ENCODE assay signal across 12 cellular contexts in the genomic region with DNA sequence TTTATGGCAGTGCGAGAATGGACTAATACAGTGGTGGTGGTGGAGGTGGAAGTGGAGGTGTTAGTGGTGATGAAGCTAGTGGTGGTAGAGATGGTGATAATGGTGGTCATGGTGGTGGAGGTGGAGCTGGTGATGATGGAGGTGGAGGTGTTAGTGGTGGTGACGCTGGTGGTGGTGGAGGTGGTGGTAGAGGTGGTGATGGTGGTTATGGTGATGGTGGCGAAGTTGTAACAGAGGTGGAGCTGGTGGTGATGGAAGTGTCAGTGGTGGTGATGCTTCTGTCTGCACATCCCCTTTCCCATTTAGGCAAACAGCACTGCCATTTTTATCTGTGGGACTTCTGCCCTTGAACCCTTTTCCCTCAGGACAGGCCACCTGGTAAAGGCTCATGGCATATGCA. TPM values are rescaled to one million over a fixed set of nuclear protein-coding genes. Genes with fewer than 3 reads are reported as not detected.
DNase-seq lines count a peak whose midpoint lies in the region; ATAC-seq and TF ChIP-seq lines count a peak whose summit lies in the region.
"Had no signal": no experiment of that assay in that cellular context is flagged by ENCODE, and none has a peak within 500 bp of the region (broad histone marks: within the 10 kb centered on the region; RNA-seq: fewer than 3 reads in every experiment).

No MANE protein-coding gene starts in this region.

- H3K27me3 ChIP-seq in upper lobe of left lung = no peaks in the 10 kb centered on the region

- H3K4me1 Mint-ChIP-seq in activated naive CD8-positive, alpha-beta T cell treated with anti-CD3 and anti-CD28 coated beads, Interleukin-2, amount 10 ng/mL, durations not matched to agents 7 days and 5 days = no peaks in the 10 kb centered on the region
- H3K4me1 Mint-ChIP-seq in activated naive CD8-positive, alpha-beta T cell treated with anti-CD3 and anti-CD28 coated beads for 36 hours = no peaks in the 10 kb centered on the region
- H3K4me1 Mint-ChIP-seq: neural crest cell had no signal

- no peak for DNase-seq in activated naive CD8-positive, alpha-beta T cell treated with anti-CD3 and anti-CD28 coated beads, Interleukin-2, amount 10 ng/mL, durations not matched to agents 7 days and 5 days
- no peak for DNase-seq in activated naive CD8-positive, alpha-beta T cell treated with anti-CD3 and anti-CD28 coated beads for 36 hours
- peak; percentile 51 for DNase-seq in astrocyte of the hippocampus (ENCODE audit: low read depth, low spot score)
- DNase-seq in iPS DF 19.7 (ENCODE audit: low read depth, low spot score) = peak; percentile 48
- no peak for DNase-seq in upper lobe of left lung
- DNase-seq in stimulated activated CD4-positive, alpha-beta T cell treated with anti-CD3 and anti-CD28 coated beads, Interleukin-4, amount 100 ng/mL, for 24 hours = no peak
- no peak for DNase-seq in AML-193 (lab: John Stamatoyannopoulos, UW)
- no peak for DNase-seq in stimulated activated CD4-positive, alpha-beta T cell treated with anti-CD3 and anti-CD28 coated beads, Interleukin-2, amount 100 ng/mL, for 48 hours
- DNase-seq: glutamatergic neuron, OCI-M1 had no signal

- H3K4me1 ChIP-seq in upper lobe of left lung = no peaks in the 10 kb centered on the region

- H3K4me3 Mint-ChIP-seq in activated naive CD8-positive, alpha-beta T cell treated with anti-CD3 and anti-CD28 coated beads, Interleukin-2, amount 10 ng/mL, durations not matched to agents 7 days and 5 days = no peak overlapping the region
- no peak overlapping the region for H3K4me3 Mint-ChIP-seq in activated naive CD8-positive, alpha-beta T cell treated with anti-CD3 and anti-CD28 coated beads for 36 hours
- H3K4me3 Mint-ChIP-seq: activated naive CD8-positive, alpha-beta T cell; neural crest cell had no signal

- no peak for TF ChIP-seq CTCF in upper lobe of left lung (IDR thresholded peaks at IDR 0.05)

- no peaks in the 10 kb centered on the region for H3K9me3 ChIP-seq in upper lobe of left lung

- no peak for TF ChIP-seq EP300 in upper lobe of left lung (IDR thresholded peaks at IDR 0.05)

- peak; percentile 60 for ATAC-seq in activated naive CD8-positive, alpha-beta T cell treated with anti-CD3 and anti-CD28 coated beads, Interleukin-2, amount 10 ng/mL, durations not matched to agents 7 days and 5 days (ENCODE audit: low read depth)
- ATAC-seq in upper lobe of left lung (ENCODE audit: low FRiP score in 2 of 2) = peak; percentile 77 to 99

- TF ChIP-seq POLR2A in upper lobe of left lung (IDR thresholded peaks at IDR 0.05) = no peak

- POLR2A ChIA-PET in activated naive CD8-positive, alpha-beta T cell treated with anti-CD3 and anti-CD28 coated beads, Interleukin-2, amount 10 ng/mL, durations not matched to agents 7 days and 5 days (lab: Charles Lee) = no interaction called here

- WGBS in upper lobe of left lung, 2 donors = 55 to 57% methylated on average over 3 of the region's 3 CpGs

- H3K36me3 Mint-ChIP-seq in activated naive CD8-positive, alpha-beta T cell treated with anti-CD3 and anti-CD28 coated beads, Interleukin-2, amount 10 ng/mL, durations not matched to agents 7 days and 5 days = no peaks in the 10 kb centered on the region
- H3K36me3 Mint-ChIP-seq in activated naive CD8-positive, alpha-beta T cell treated with anti-CD3 and anti-CD28 coated beads for 36 hours = no peaks in the 10 kb centered on the region
- H3K36me3 Mint-ChIP-seq: activated naive CD8-positive, alpha-beta T cell had no signal

- H3K36me3 ChIP-seq in upper lobe of left lung = no peaks in the 10 kb centered on the region

- no peak overlapping the region for H3K27ac Mint-ChIP-seq in activated naive CD8-positive, alpha-beta T cell treated with anti-CD3 and anti-CD28 coated beads, Interleukin-2, amount 10 ng/mL, durations not matched to agents 7 days and 5 days
- no peak overlapping the region for H3K27ac Mint-ChIP-seq in activated naive CD8-positive, alpha-beta T cell treated with anti-CD3 and anti-CD28 coated beads for 36 hours
- H3K27ac Mint-ChIP-seq: activated naive CD8-positive, alpha-beta T cell had no signal

- no peak overlapping the region for H3K4me3 ChIP-seq in upper lobe of left lung

- H3K9me3 Mint-ChIP-seq in activated naive CD8-positive, alpha-beta T cell treated with anti-CD3 and anti-CD28 coated beads, Interleukin-2, amount 10 ng/mL, durations not matched to agents 7 days and 5 days = peaks cover 4% of the 10 kb centered on the region
- peaks cover 3% of the 10 kb centered on the region for H3K9me3 Mint-ChIP-seq in activated naive CD8-positive, alpha-beta T cell treated with anti-CD3 and anti-CD28 coated beads for 36 hours

- H3K27me3 Mint-ChIP-seq in activated naive CD8-positive, alpha-beta T cell treated with anti-CD3 and anti-CD28 coated beads, Interleukin-2, amount 10 ng/mL, durations not matched to agents 7 days and 5 days = peaks cover 3% of the 10 kb centered on the region
- H3K27me3 Mint-ChIP-seq in activated naive CD8-positive, alpha-beta T cell treated with anti-CD3 and anti-CD28 coated beads for 36 hours = peaks cover 2% of the 10 kb centered on the region
- H3K27me3 Mint-ChIP-seq: activated naive CD8-positive, alpha-beta T cell had no signal

- H3K27ac ChIP-seq in upper lobe of left lung = no peak overlapping the region

RNA-seq across cellular contexts. Expression of gene PTPRN2, which starts 7.4 kb away (rescaled TPM):
- 1 to 10 TPM; 4.5 to 4.9 TPM for total RNA-seq in activated naive CD8-positive, alpha-beta T cell treated with anti-CD3 and anti-CD28 coated beads, Interleukin-2, amount 10 ng/mL, durations not matched to agents 7 days and 5 days
- total RNA-seq in activated naive CD8-positive, alpha-beta T cell treated with anti-CD3 and anti-CD28 coated beads for 36 hours = under 1 TPM; 0.72 to 0.74 TPM
- total RNA-seq in upper lobe of left lung = 1 to 10 TPM; 3.3 to 7.9 (median 5.2) TPM

Comparison
In these comparisons a context has a peak if more than half of its experiments do, and no peak if none do; other contexts are left out.
1. DNase-seq: peak in astrocyte of the hippocampus (single experiment) and iPS DF 19.7 (single experiment); none in activated naive CD8-positive, alpha-beta T cell treated with anti-CD3 and anti-CD28 coated beads, Interleukin-2, amount 10 ng/mL, durations not matched to agents 7 days and 5 days (single experiment), activated naive CD8-positive, alpha-beta T cell treated with anti-CD3 and anti-CD28 coated beads for 36 hours (single experiment), upper lobe of left lung (0 of 2), stimulated activated CD4-positive, alpha-beta T cell treated with anti-CD3 and anti-CD28 coated beads, Interleukin-4, amount 100 ng/mL, for 24 hours (single experiment), AML-193 (0 of 2) and stimulated activated CD4-positive, alpha-beta T cell treated with anti-CD3 and anti-CD28 coated beads, Interleukin-2, amount 100 ng/mL, for 48 hours (0 of 2).